In genomic region chr6:35406666-35407065, GRCh38 we compare ENCODE assay signal across 15 cellular contexts. TPM values are rescaled to one million over a fixed set of nuclear protein-coding genes. Genes with fewer than 3 reads are reported as not detected.
A peak's percentile ranks its signal among the peaks of the same experiment; 100 is the strongest.
DNase-seq lines count a peak whose midpoint lies in the region; ATAC-seq and TF ChIP-seq lines count a peak whose summit lies in the region.
"Had no signal": no experiment of that assay in that cellular context is flagged by ENCODE, and none has a peak within 500 bp of the region (broad histone marks: within the 10 kb centered on the region; RNA-seq: fewer than 3 reads in every experiment).

No MANE protein-coding gene starts in this region.

- no peak overlapping the region for H3K4me2 ChIP-seq in neural progenitor cell
- H3K4me2 ChIP-seq: SK-N-SH had no signal

- no peaks in the 10 kb centered on the region for H3K9me3 ChIP-seq in CD4-positive, CD25-positive, alpha-beta regulatory T cell (ENCODE audit: control insufficient read depth in 2 of 2, low read length in 2 of 2)
- H3K9me3 ChIP-seq in neural progenitor cell (ENCODE audit: low read depth): no peaks in the 10 kb centered on the region
- H3K9me3 ChIP-seq: SK-N-SH had no signal

- no peaks in the 10 kb centered on the region for H3K4me1 ChIP-seq in CD4-positive, CD25-positive, alpha-beta regulatory T cell (ENCODE audit: control insufficient read depth, insufficient read depth, low read length, poor library complexity, severe bottlenecking)
- no peaks in the 10 kb centered on the region for H3K4me1 ChIP-seq in neural progenitor cell

- H2AFZ ChIP-seq in neural progenitor cell (replicated peaks): no peak overlapping the region

- no peak for ATAC-seq in CD4-positive, CD25-positive, alpha-beta regulatory T cell (ENCODE audit: low read depth in 2 of 2)
- ATAC-seq in T-cell (replicated peaks in 1 of 4): no peak
- ATAC-seq in stimulated activated memory B cell treated with anti-CD40 and anti-IgM and Interleukin-4, amounts not matched to agents 10 μg/mL and 1 μg/mL and 100 μg/mL, for 72 hours: no peak
- no peak for ATAC-seq in HG03457 (IDR thresholded peaks at IDR 0.05; ENCODE audit: unreplicated experiment)

- H3K9ac ChIP-seq in neural progenitor cell: no peak overlapping the region
- H3K9ac ChIP-seq: SK-N-SH had no signal

- no peak overlapping the region for H3K4me3 ChIP-seq in CD4-positive, CD25-positive, alpha-beta regulatory T cell (ENCODE audit: low read depth, low read length)
- no peak overlapping the region for H3K4me3 ChIP-seq in neural progenitor cell

- no peaks in the 10 kb centered on the region for H4K20me1 ChIP-seq in neural progenitor cell (ENCODE audit: low read depth)

- H3K27ac Mint-ChIP-seq in CD4-positive, CD25-positive, alpha-beta regulatory T cell: peak overlapping the region in 2 of 3 donors; percentile 83 to 91
- H3K27ac Mint-ChIP-seq in T-cell (peak overlapping the region; percentile 27 to 79), neural progenitor cell (no peak overlapping the region)
- peak overlapping the region; percentile 11 for H3K27ac Mint-ChIP-seq in stimulated activated memory B cell treated with anti-CD40 and anti-IgM and Interleukin-4, amounts not matched to agents 10 μg/mL and 1 μg/mL and 100 μg/mL, for 72 hours

- no peak for TF ChIP-seq CTCF in neural progenitor cell (IDR thresholded peaks at IDR 0.05)

- no peaks in the 10 kb centered on the region for H3K79me2 ChIP-seq in neural progenitor cell (ENCODE audit: low read depth)

- no peaks in the 10 kb centered on the region for H3F3A ChIP-seq in neural progenitor cell (ENCODE audit: low read depth)

- peaks cover 0 to 28% (median 11%) of the 10 kb centered on the region in 4 donors for H3K4me1 Mint-ChIP-seq in CD4-positive, CD25-positive, alpha-beta regulatory T cell
- peaks cover 39 to 44% (median 39%) of the 10 kb centered on the region in 3 donors for H3K4me1 Mint-ChIP-seq in T-cell
- H3K4me1 Mint-ChIP-seq in stimulated activated memory B cell treated with anti-CD40 and anti-IgM and Interleukin-4, amounts not matched to agents 10 μg/mL and 1 μg/mL and 100 μg/mL, for 72 hours: peaks cover 31% of the 10 kb centered on the region
- H3K4me1 Mint-ChIP-seq in neural progenitor cell: peaks cover 17% of the 10 kb centered on the region

- no peaks in the 10 kb centered on the region for H3K9me3 Mint-ChIP-seq in CD4-positive, CD25-positive, alpha-beta regulatory T cell
- H3K9me3 Mint-ChIP-seq in T-cell: no peaks in the 10 kb centered on the region
- H3K9me3 Mint-ChIP-seq in stimulated activated memory B cell treated with anti-CD40 and anti-IgM and Interleukin-4, amounts not matched to agents 10 μg/mL and 1 μg/mL and 100 μg/mL, for 72 hours: no peaks in the 10 kb centered on the region
- H3K9me3 Mint-ChIP-seq in neural progenitor cell: no peaks in the 10 kb centered on the region
- H3K9me3 Mint-ChIP-seq: H9 had no signal

- H3K36me3 Mint-ChIP-seq in CD4-positive, CD25-positive, alpha-beta regulatory T cell: peaks cover 14% of the 10 kb centered on the region
- peaks cover 7% of the 10 kb centered on the region for H3K36me3 Mint-ChIP-seq in T-cell
- H3K36me3 Mint-ChIP-seq in stimulated activated memory B cell treated with anti-CD40 and anti-IgM and Interleukin-4, amounts not matched to agents 10 μg/mL and 1 μg/mL and 100 μg/mL, for 72 hours: peaks cover 8% of the 10 kb centered on the region
- peaks cover 3% of the 10 kb centered on the region for H3K36me3 Mint-ChIP-seq in neural progenitor cell

- H3K27me3 Mint-ChIP-seq in CD4-positive, CD25-positive, alpha-beta regulatory T cell: no peaks in the 10 kb centered on the region
- H3K27me3 Mint-ChIP-seq in T-cell: no peaks in the 10 kb centered on the region
- H3K27me3 Mint-ChIP-seq in stimulated activated memory B cell treated with anti-CD40 and anti-IgM and Interleukin-4, amounts not matched to agents 10 μg/mL and 1 μg/mL and 100 μg/mL, for 72 hours: no peaks in the 10 kb centered on the region
- H3K27me3 Mint-ChIP-seq in neural progenitor cell (ENCODE audit: insufficient read depth, low read depth): peaks cover 11% of the 10 kb centered on the region

- H3K4me3 Mint-ChIP-seq in CD4-positive, CD25-positive, alpha-beta regulatory T cell: no peak overlapping the region
- H3K4me3 Mint-ChIP-seq in T-cell (no peak overlapping the region), neural progenitor cell (no peak overlapping the region)
- H3K4me3 Mint-ChIP-seq in stimulated activated memory B cell treated with anti-CD40 and anti-IgM and Interleukin-4, amounts not matched to agents 10 μg/mL and 1 μg/mL and 100 μg/mL, for 72 hours: no peak overlapping the region
- H3K4me3 Mint-ChIP-seq: H9 had no signal

- CTCF ChIA-PET in T-cell (lab: Charles Lee): interaction anchor here in 1 of 2 donors (0.7 kb wide), 1 partner anchor 1885 kb away, joined by 3 read pairs; no protein-coding TSS in a partner anchor

- peaks cover 7% of the 10 kb centered on the region for H3K36me3 ChIP-seq in CD4-positive, CD25-positive, alpha-beta regulatory T cell (ENCODE audit: control insufficient read depth, insufficient read depth, low read length)
- H3K36me3 ChIP-seq in neural progenitor cell: no peaks in the 10 kb centered on the region

- H3K27ac ChIP-seq in CD4-positive, CD25-positive, alpha-beta regulatory T cell (ENCODE audit: insufficient read depth, low read length, poor library complexity, severe bottlenecking): no peak overlapping the region
- H3K27ac ChIP-seq in neural progenitor cell: no peak overlapping the region

- no peak for DNase-seq in CD4-positive, CD25-positive, alpha-beta regulatory T cell
- DNase-seq in T-cell (no peak), left kidney (ENCODE audit: low read depth, low spot score) (peak; percentile 65), NCI-H446 (lab: John Stamatoyannopoulos, UW) (no peak), neural progenitor cell (ENCODE audit: low spot score) (no peak)
- DNase-seq: H9, NCI-H1105, NCI-H146, NCI-H1930, NCI-H2107, NCI-H524 treated with DMSO at 0.1 percent for 48 hours, NCI-H774, SK-N-SH had no signal

- no peaks in the 10 kb centered on the region for H3K27me3 ChIP-seq in CD4-positive, CD25-positive, alpha-beta regulatory T cell (ENCODE audit: control insufficient read depth, insufficient read depth, low read length)
- H3K27me3 ChIP-seq in neural progenitor cell: no peaks in the 10 kb centered on the region

- POLR2A ChIA-PET in T-cell (lab: Charles Lee): no interaction called here

RNA-seq across cellular contexts. Expression of gene FANCE, which starts 45.5 kb away (rescaled TPM):
- total RNA-seq in CD4-positive, CD25-positive, alpha-beta regulatory T cell: 5.5 TPM
- polyA plus RNA-seq in CD4-positive, CD25-positive, alpha-beta regulatory T cell: 1 to 10 TPM; 4.8 to 6.6 (median 5.2) TPM
- total RNA-seq in T-cell (10 to 100 TPM in 3 of 5 donors, 1 to 10 TPM in 2; 5.6 to 12.8 (median 11.7) TPM), neural progenitor cell (ENCODE audit: low replicate concordance) (9.3 and 23.9 TPM in 2 replicates)
